ENCODE assay signal across 4 cellular contexts in the genomic region with DNA sequence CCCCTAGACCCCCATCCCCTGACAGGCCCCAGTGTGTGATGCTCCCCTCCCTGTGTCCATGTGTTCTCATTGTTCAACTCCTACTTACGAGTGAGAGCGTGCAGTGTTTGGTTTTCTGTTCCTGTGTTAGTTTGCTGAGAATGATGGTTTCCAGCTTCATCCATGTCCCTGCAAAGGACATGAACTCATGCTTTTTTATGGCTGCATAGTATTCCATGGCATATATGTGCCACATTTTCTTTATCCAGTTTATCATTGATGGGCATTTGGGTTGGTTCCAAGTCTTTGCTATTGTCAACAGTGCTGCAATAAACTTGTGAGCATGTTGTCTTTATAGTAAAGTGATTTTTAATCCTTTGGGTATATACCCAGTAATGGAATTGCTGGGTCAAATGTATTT. TPM values are rescaled to one million over a fixed set of nuclear protein-coding genes. Genes with fewer than 3 reads are reported as not detected.
"Had no signal": no experiment of that assay in that cellular context is flagged by ENCODE, and none has a peak within 500 bp of the region (broad histone marks: within the 10 kb centered on the region; RNA-seq: fewer than 3 reads in every experiment).

No MANE protein-coding gene starts in this region.

RNA-seq across cellular contexts. Expression of gene TMEM178B, which starts 42.8 kb away (rescaled TPM):
- total RNA-seq: left lobe of liver had no signal
- polyA plus RNA-seq: immature natural killer cell; keratinocyte; naive thymus-derived CD4-positive, alpha-beta T cell had no signal
